In the genomic region with DNA sequence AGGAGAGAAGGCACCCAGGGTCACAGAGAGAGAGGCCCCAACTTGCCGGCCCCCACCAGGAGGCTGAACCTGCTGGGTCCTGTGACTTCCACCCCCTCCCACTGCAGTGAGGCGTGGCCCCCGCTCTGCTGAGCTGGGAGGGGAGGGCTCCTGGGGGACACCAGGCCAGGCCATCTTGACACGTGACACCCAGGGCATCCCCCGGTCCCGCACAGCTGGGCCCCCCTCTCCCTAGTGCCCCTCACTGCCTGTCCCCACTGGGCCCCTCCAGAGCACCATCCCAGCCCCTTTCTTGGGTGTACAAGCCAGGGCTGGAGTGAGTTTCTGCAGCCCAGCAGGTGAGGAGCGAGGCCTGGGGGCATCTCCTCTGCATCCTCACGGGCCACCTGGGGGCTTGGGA, we compare ENCODE assay signal across 33 cellular contexts. TPM values are rescaled to one million over a fixed set of nuclear protein-coding genes. Genes with fewer than 3 reads are reported as not detected.
"Had no signal": no experiment of that assay in that cellular context is flagged by ENCODE, and none has a peak within 500 bp of the region (broad histone marks: within the 10 kb centered on the region; RNA-seq: fewer than 3 reads in every experiment).

No MANE protein-coding gene starts in this region.

- DNase-seq: activated CD4-positive, alpha-beta memory T cell treated with anti-CD3 and anti-CD28 coated beads for 36 hours; activated CD4-positive, alpha-beta T cell treated with anti-CD3 and anti-CD28 coated beads for 48 hours; activated CD8-positive, alpha-beta memory T cell treated with anti-CD3 and anti-CD28 coated beads, Interleukin-2, amount 50 U/mL, for 4 hours; activated effector memory CD4-positive, alpha-beta T cell treated with anti-CD3 and anti-CD28 coated beads, Interleukin-2, amount 50 U/mL, for 16 hours; activated naive CD4-positive, alpha-beta T cell treated with anti-CD3 and anti-CD28 coated beads for 36 hours; activated naive CD8-positive, alpha-beta T cell treated with anti-CD3 and anti-CD28 coated beads for 36 hours; activated T-cell treated with anti-CD3 and anti-CD28 coated beads, Interleukin-2, amount 50 U/mL, for 1 hour; adrenal gland; aorta; body of pancreas; dermis blood vessel endothelial cell; effector memory CD4-positive, alpha-beta T cell; erythroblast; left cardiac atrium; left ventricle myocardium superior; retina; sigmoid colon; small intestine; stimulated activated CD4-positive, alpha-beta T cell treated with anti-CD3 and anti-CD28 coated beads, Interleukin-1b, Interleukin-23, amount 100 ng/mL, for 48 hours; stimulated activated CD4-positive, alpha-beta T cell treated with anti-CD3 and anti-CD28 coated beads, Interleukin-4, amount 100 ng/mL, for 4 hours; stimulated activated CD8-positive, alpha-beta memory T cell treated with anti-CD3 and anti-CD28 coated beads, Interleukin-4, amount 100 ng/mL, for 48 hours; tibial artery had no signal

- H3K4me3 ChIP-seq: body of pancreas, gastroesophageal sphincter, hepatocyte, pancreas, prostate gland, sigmoid colon, suprapubic skin, tibial artery had no signal

- H3K27ac Mint-ChIP-seq: activated CD4-positive, alpha-beta memory T cell treated with anti-CD3 and anti-CD28 coated beads for 36 hours; activated naive CD4-positive, alpha-beta T cell treated with anti-CD3 and anti-CD28 coated beads for 36 hours; activated naive CD8-positive, alpha-beta T cell treated with anti-CD3 and anti-CD28 coated beads for 36 hours; activated T-helper 1 cell treated with anti-CD3 and anti-CD28 coated beads, Interleukin-12 subunit alpha, Interleukin-12 subunit beta, Interleukin-2, Interleukin-4 antibody, amounts not matched to agents 30 ng/mL and 10 ng/mL and 1 ng/mL, durations not matched to agents 14 hours and 24 hours and 36 hours; stimulated activated memory B cell treated with anti-CD40 and anti-IgM and Interleukin-4, amounts not matched to agents 10 μg/mL and 1 μg/mL and 100 μg/mL, for 72 hours had no signal

- H3K27me3 Mint-ChIP-seq: activated CD4-positive, alpha-beta memory T cell treated with anti-CD3 and anti-CD28 coated beads for 36 hours; activated naive CD8-positive, alpha-beta T cell treated with anti-CD3 and anti-CD28 coated beads for 36 hours; stimulated activated memory B cell treated with anti-CD40 and anti-IgM and Interleukin-4, amounts not matched to agents 10 μg/mL and 1 μg/mL and 100 μg/mL, for 72 hours had no signal

- H3K27me3 ChIP-seq: adrenal gland, body of pancreas, gastroesophageal sphincter, hepatocyte, pancreas, suprapubic skin had no signal

- H3K9me3 Mint-ChIP-seq: activated CD4-positive, alpha-beta memory T cell treated with anti-CD3 and anti-CD28 coated beads for 36 hours; activated naive CD4-positive, alpha-beta T cell treated with anti-CD3 and anti-CD28 coated beads for 36 hours; activated naive CD8-positive, alpha-beta T cell treated with anti-CD3 and anti-CD28 coated beads for 36 hours; activated T-helper 1 cell treated with anti-CD3 and anti-CD28 coated beads, Interleukin-12 subunit alpha, Interleukin-12 subunit beta, Interleukin-2, Interleukin-4 antibody, amounts not matched to agents 30 ng/mL and 10 ng/mL and 1 ng/mL, durations not matched to agents 14 hours and 24 hours and 36 hours; nephron; stimulated activated memory B cell treated with anti-CD40 and anti-IgM and Interleukin-4, amounts not matched to agents 10 μg/mL and 1 μg/mL and 100 μg/mL, for 72 hours had no signal

- ATAC-seq: gastroesophageal sphincter; left cardiac atrium; stimulated activated memory B cell treated with anti-CD40 and anti-IgM and Interleukin-4, amounts not matched to agents 10 μg/mL and 1 μg/mL and 100 μg/mL, for 72 hours had no signal

- H3K36me3 ChIP-seq: adrenal gland, pancreas, prostate gland, suprapubic skin had no signal

- H2AFZ ChIP-seq: hepatocyte had no signal

- H3K9me3 ChIP-seq: adrenal gland, body of pancreas, gastroesophageal sphincter, pancreas, prostate gland, sigmoid colon, suprapubic skin, tibial artery had no signal

- H3K79me2 ChIP-seq: hepatocyte had no signal

- H3K27ac ChIP-seq: adrenal gland, body of pancreas, hepatocyte, pancreas, prostate gland, sigmoid colon, suprapubic skin, tibial artery, VCaP had no signal

- H3K4me1 Mint-ChIP-seq: activated naive CD8-positive, alpha-beta T cell treated with anti-CD3 and anti-CD28 coated beads for 36 hours; stimulated activated memory B cell treated with anti-CD40 and anti-IgM and Interleukin-4, amounts not matched to agents 10 μg/mL and 1 μg/mL and 100 μg/mL, for 72 hours had no signal

- H3K4me3 Mint-ChIP-seq: activated CD4-positive, alpha-beta memory T cell treated with anti-CD3 and anti-CD28 coated beads for 36 hours; activated naive CD4-positive, alpha-beta T cell treated with anti-CD3 and anti-CD28 coated beads for 36 hours; activated naive CD8-positive, alpha-beta T cell treated with anti-CD3 and anti-CD28 coated beads for 36 hours; activated T-helper 1 cell treated with anti-CD3 and anti-CD28 coated beads, Interleukin-12 subunit alpha, Interleukin-12 subunit beta, Interleukin-2, Interleukin-4 antibody, amounts not matched to agents 30 ng/mL and 10 ng/mL and 1 ng/mL, durations not matched to agents 14 hours and 24 hours and 36 hours; nephron; stimulated activated memory B cell treated with anti-CD40 and anti-IgM and Interleukin-4, amounts not matched to agents 10 μg/mL and 1 μg/mL and 100 μg/mL, for 72 hours had no signal

- H3K4me2 ChIP-seq: hepatocyte had no signal

- H3K4me1 ChIP-seq: prostate gland had no signal

RNA-seq across cellular contexts. Expression of a gene that starts 46.2 kb away (rescaled TPM):
- total RNA-seq: activated T-helper 1 cell treated with anti-CD3 and anti-CD28 coated beads, Interleukin-12 subunit alpha, Interleukin-12 subunit beta, Interleukin-2, Interleukin-4 antibody, amounts not matched to agents 30 ng/mL and 10 ng/mL and 1 ng/mL, durations not matched to agents 14 hours and 24 hours and 36 hours; dermis blood vessel endothelial cell; fibroblast of villous mesenchyme; lung microvascular endothelial cell had no signal
